Comparison of ENCODE assay signal across 1 cellular context in the genomic region with DNA sequence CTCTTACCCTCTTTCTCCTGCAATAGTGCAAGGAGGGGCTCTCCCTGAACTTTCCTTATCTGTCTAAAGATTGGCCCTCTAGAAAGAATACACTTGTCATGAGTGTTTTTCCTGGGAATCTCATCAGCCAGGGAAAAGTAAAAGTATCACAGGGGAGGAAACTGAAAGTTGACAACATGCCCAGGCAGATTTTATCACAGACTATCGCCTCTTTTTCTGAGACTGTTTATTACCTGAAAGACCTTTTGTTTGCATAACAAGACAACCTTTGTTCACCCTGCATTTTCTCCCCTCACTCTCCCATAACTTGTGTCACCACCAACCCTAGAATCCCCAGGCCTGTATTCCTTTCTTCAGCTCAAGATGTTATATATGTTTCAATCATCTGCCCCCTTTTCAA.
TF ChIP-seq lines count a peak whose summit lies in the region.

No MANE protein-coding gene starts in this region.

TF ChIP-seq in HepG2, 621 proteins besides CTCF, POLR2A, EP300 and RAD21:
- TF ChIP-seq ZNF296 (CRISPR knock-in tag; conservative IDR thresholded peaks at IDR 0.05), result no peak
- no peak for TF ChIP-seq HNRNPLL (IDR thresholded peaks at IDR 0.05; ENCODE audit: low read depth, low read length, poor library complexity, severe bottlenecking)
- no peak for TF ChIP-seq ZBTB1 (CRISPR knock-in tag; IDR thresholded peaks at IDR 0.05; ENCODE audit: borderline replicate concordance)
- TF ChIP-seq CHD2 (IDR thresholded peaks at IDR 0.05; ENCODE audit: low read depth, low read length), result no peak
- TF ChIP-seq CBX5 (CRISPR knock-in tag; IDR thresholded peaks at IDR 0.05; ENCODE audit: borderline replicate concordance), result no peak
- TF ChIP-seq NONO (IDR thresholded peaks at IDR 0.05), result no peak
- TF ChIP-seq NONO (CRISPR knock-in tag; conservative IDR thresholded peaks at IDR 0.05), result no peak
- TF ChIP-seq ZNF777 (CRISPR knock-in tag; IDR thresholded peaks at IDR 0.05), result no peak
- TF ChIP-seq EZH2 (conservative IDR thresholded peaks at IDR 0.05; ENCODE audit: low read depth, low read length), result no peak
TF ChIP-seq in HepG2: peak in this region for 0.
